ENCODE assay signal across 27 cellular contexts in the genomic region with DNA sequence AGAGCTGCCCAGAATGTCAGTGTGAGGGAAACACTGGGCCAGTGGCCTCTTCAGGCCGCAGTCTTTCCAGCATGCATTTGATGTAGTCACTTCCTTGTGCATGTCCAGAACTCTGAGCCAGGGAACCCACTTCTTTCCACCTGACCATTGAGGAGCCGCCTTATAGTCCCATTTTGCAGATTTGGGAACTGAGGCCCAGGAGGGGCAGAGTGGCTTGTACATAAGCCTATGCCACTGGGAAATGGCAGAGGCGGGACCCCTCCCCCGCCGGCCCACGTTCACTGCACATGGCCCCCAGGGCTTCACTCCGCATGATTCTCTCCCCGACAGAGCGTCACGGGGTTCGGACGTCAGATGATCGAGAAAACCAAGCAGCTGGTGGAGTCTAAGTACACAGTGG. TPM values are rescaled to one million over a fixed set of nuclear protein-coding genes. Genes with fewer than 3 reads are reported as not detected.
"Had no signal": no experiment of that assay in that cellular context is flagged by ENCODE, and none has a peak within 500 bp of the region (broad histone marks: within the 10 kb centered on the region; RNA-seq: fewer than 3 reads in every experiment).

No MANE protein-coding gene starts in this region.

- H2AFZ ChIP-seq: parathyroid adenoma had no signal

- H3K27me3 ChIP-seq: testis had no signal

- H3K4me3 ChIP-seq: heart right ventricle, left ventricle myocardium inferior, lower lobe of right lung, psoas muscle, spleen, testis, transverse colon, uterus had no signal

- H3K79me2 ChIP-seq: parathyroid adenoma had no signal

- ATAC-seq: heart right ventricle; left cardiac atrium; lower lobe of right lung; psoas muscle; sciatic nerve; stimulated activated memory B cell treated with anti-CD40 and anti-IgM and Interleukin-4, amounts not matched to agents 10 μg/mL and 1 μg/mL and 100 μg/mL, for 72 hours; stimulated activated naive CD8-positive, alpha-beta T cell treated with anti-CD3 and anti-CD28 coated beads, Interleukin-15, amount 100 ng/mL, for 72 hours had no signal

- DNase-seq: cerebellar nuclear complex; dermis blood vessel endothelial cell; effector CD4-positive, alpha-beta T cell; heart right ventricle; kidney; left cardiac atrium; left ventricle myocardium inferior; lower lobe of right lung; mesenchymal stem cell; midbrain; psoas muscle; retina; stimulated activated CD4-positive, alpha-beta T cell treated with anti-CD3 and anti-CD28 coated beads, Interleukin-15, amount 100 ng/mL, for 24 hours; stimulated activated CD4-positive, alpha-beta T cell treated with anti-CD3 and anti-CD28 coated beads, Interleukin-1b, Interleukin-23, amount 100 ng/mL, for 48 hours; stimulated activated CD4-positive, alpha-beta T cell treated with anti-CD3 and anti-CD28 coated beads, Interleukin-4, amount 100 ng/mL, for 24 hours; stimulated activated naive CD8-positive, alpha-beta T cell treated with anti-CD3 and anti-CD28 coated beads, Interleukin-15, amount 100 ng/mL, for 72 hours; testis; transverse colon; uterus had no signal

- H3K4me1 ChIP-seq: lower lobe of right lung, parathyroid adenoma, psoas muscle, testis, uterus had no signal

- H3K27ac ChIP-seq: heart right ventricle, left ventricle myocardium inferior, lower lobe of right lung, parathyroid adenoma, psoas muscle, spleen, testis, transverse colon, uterus had no signal

- H3K9me3 ChIP-seq: left ventricle myocardium inferior, lower lobe of right lung, psoas muscle, spleen, testis, transverse colon, uterus had no signal

- H3K36me3 ChIP-seq: transverse colon, uterus had no signal

- H3K9ac ChIP-seq: parathyroid adenoma had no signal

RNA-seq across cellular contexts. Expression of gene SPIB, which starts 5.6 kb away (rescaled TPM):
- total RNA-seq: dermis blood vessel endothelial cell, glomerular endothelial cell, left cardiac atrium, left ventricle myocardium inferior, subcutaneous adipose tissue had no signal

RNA-seq across cellular contexts. Expression of gene MYBPC2, which starts 19.6 kb away (rescaled TPM):
- total RNA-seq: dermis blood vessel endothelial cell, frontal cortex, glomerular endothelial cell, left cardiac atrium, left ventricle myocardium inferior, lower lobe of right lung, sciatic nerve, subcutaneous adipose tissue had no signal

RNA-seq across cellular contexts. Expression of gene NAPSA, which starts 47.7 kb away (rescaled TPM):
- total RNA-seq: dermis blood vessel endothelial cell, frontal cortex, skeletal muscle tissue had no signal
